19 cellular contexts compared by ENCODE assay signal in the genomic region with DNA sequence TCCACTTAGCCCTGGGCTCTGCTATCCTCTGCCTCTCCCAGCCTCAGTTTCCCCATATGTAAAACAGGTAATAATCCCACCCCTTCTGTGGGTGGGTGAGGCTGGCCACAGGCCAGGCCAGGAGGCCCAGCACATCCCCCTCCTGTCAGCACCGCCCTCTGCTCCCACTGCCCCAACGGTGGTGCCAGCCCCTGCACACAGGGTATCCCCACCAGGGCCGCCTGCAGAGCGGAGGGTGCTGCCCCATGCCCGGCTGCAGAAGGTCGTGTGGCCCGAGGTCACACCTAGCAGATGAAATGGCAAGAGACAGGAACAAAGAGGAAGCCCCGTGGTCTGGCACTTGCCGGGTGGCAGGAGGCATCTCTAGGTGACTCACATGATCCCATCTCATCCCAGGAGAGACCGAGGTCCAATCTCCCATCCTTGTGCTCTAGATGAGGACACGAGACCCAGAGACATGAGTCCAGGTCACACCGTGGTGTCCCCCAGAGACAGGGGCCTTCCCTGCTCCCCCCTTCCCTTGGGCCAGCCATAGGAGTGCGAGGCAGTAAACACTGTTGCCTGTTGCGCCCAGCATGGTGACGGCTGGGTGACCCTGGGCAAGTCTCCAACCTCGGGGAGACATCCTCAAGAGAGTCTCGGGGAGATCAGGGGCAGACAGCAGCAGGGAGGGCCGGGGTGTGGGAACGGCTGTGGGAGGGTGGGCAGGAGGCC. TPM values are rescaled to one million over a fixed set of nuclear protein-coding genes. Genes with fewer than 3 reads are reported as not detected.
A peak's percentile ranks its signal among the peaks of the same experiment; 100 is the strongest.
DNase-seq lines count a peak whose midpoint lies in the region; ATAC-seq, FAIRE-seq and TF ChIP-seq lines count a peak whose summit lies in the region.
"Had no signal": no experiment of that assay in that cellular context is flagged by ENCODE, and none has a peak within 500 bp of the region (broad histone marks: within the 10 kb centered on the region; RNA-seq: fewer than 3 reads in every experiment).

No MANE protein-coding gene starts in this region.

- H3K79me2 ChIP-seq in MM.1S (ENCODE audit: low read length): no peaks in the 10 kb centered on the region

- no peak for DNase-seq in activated naive CD4-positive, alpha-beta T cell treated with anti-CD3 and anti-CD28 coated beads for 36 hours
- DNase-seq in MM.1S: no peak
- no peak for DNase-seq in coronary artery (ENCODE audit: low spot score)
- no peak for DNase-seq in urothelium cell line (ENCODE audit: low spot score)
- DNase-seq in osteocyte (ENCODE audit: extremely low spot score, unreplicated experiment): no peak
- DNase-seq in activated naive CD8-positive, alpha-beta T cell treated with anti-CD3 and anti-CD28 coated beads, Interleukin-2, amount 50 U/mL, for 24 hours: no peak
- DNase-seq: NCI-H1436 treated with DMSO at 0.1 percent for 48 hours, NCI-H524 treated with DMSO at 0.1 percent for 48 hours had no signal

- no peaks in the 10 kb centered on the region for H3K4me1 ChIP-seq in MM.1S (ENCODE audit: low read length)

- H3K27ac Mint-ChIP-seq in activated naive CD4-positive, alpha-beta T cell treated with anti-CD3 and anti-CD28 coated beads, Interleukin-2, amount 50 U/mL, for 24 hours: peak overlapping the region; percentile 17
- H3K27ac Mint-ChIP-seq in activated naive CD4-positive, alpha-beta T cell treated with anti-CD3 and anti-CD28 coated beads for 36 hours: no peak overlapping the region
- no peak overlapping the region for H3K27ac Mint-ChIP-seq in osteocyte (ENCODE audit: unreplicated experiment)
- H3K27ac Mint-ChIP-seq in activated naive CD8-positive, alpha-beta T cell treated with anti-CD3 and anti-CD28 coated beads, Interleukin-2, amount 50 U/mL, for 24 hours: no peak overlapping the region
- H3K27ac Mint-ChIP-seq: activated CD4-positive, alpha-beta T cell treated with anti-CD3 and anti-CD28 coated beads, Interleukin-2, amount 10 ng/mL, durations not matched to agents 7 days and 5 days; CD4-positive, CD25-positive, alpha-beta regulatory T cell; GM23338; T-helper 1 cell treated with Interleukin-12 subunit alpha and Interleukin-12 subunit beta and Interleukin-4 antibody, amounts not matched to agents 30 μg/mL and 1 μg/mL, for 36 hours had no signal

- no peaks in the 10 kb centered on the region for H3F3A ChIP-seq in MM.1S (ENCODE audit: insufficient read depth, low read length)

- no peak overlapping the region for H3K9ac ChIP-seq in MM.1S (ENCODE audit: low read length)

- H3K4me2 ChIP-seq in MM.1S (ENCODE audit: low read depth, low read length): peak overlapping the region; percentile 85; the same call in 1 of the 2 replicates
- H3K4me2 ChIP-seq: GM23338 had no signal

- H3K27me3 ChIP-seq in MM.1S (replicated peaks; ENCODE audit: insufficient read depth, low read length): peaks cover 18% of the 10 kb centered on the region; the same call in 1 of the 2 replicates
- H3K27me3 ChIP-seq: gastrocnemius medialis had no signal

- H3K27me3 Mint-ChIP-seq in activated naive CD4-positive, alpha-beta T cell treated with anti-CD3 and anti-CD28 coated beads, Interleukin-2, amount 50 U/mL, for 24 hours: no peaks in the 10 kb centered on the region
- H3K27me3 Mint-ChIP-seq in activated naive CD4-positive, alpha-beta T cell treated with anti-CD3 and anti-CD28 coated beads for 36 hours (ENCODE audit: low read depth): no peaks in the 10 kb centered on the region
- no peaks in the 10 kb centered on the region for H3K27me3 Mint-ChIP-seq in osteocyte (ENCODE audit: unreplicated experiment)
- H3K27me3 Mint-ChIP-seq in activated naive CD8-positive, alpha-beta T cell treated with anti-CD3 and anti-CD28 coated beads, Interleukin-2, amount 50 U/mL, for 24 hours: no peaks in the 10 kb centered on the region
- H3K27me3 Mint-ChIP-seq: activated CD4-positive, alpha-beta T cell treated with anti-CD3 and anti-CD28 coated beads, Interleukin-2, amount 10 ng/mL, durations not matched to agents 7 days and 5 days; CD4-positive, CD25-positive, alpha-beta regulatory T cell had no signal

- intact Hi-C loops in activated naive CD4-positive, alpha-beta T cell treated with anti-CD3 and anti-CD28 coated beads for 36 hours (cut with micrococcal nuclease): loop anchor here (1.0 to 2.0 kb wide), 3 partner anchors 173 to 420 kb away; a partner anchor contains a TSS

- no peak overlapping the region for H3K4me3 Mint-ChIP-seq in activated naive CD4-positive, alpha-beta T cell treated with anti-CD3 and anti-CD28 coated beads, Interleukin-2, amount 50 U/mL, for 24 hours
- H3K4me3 Mint-ChIP-seq in activated naive CD4-positive, alpha-beta T cell treated with anti-CD3 and anti-CD28 coated beads for 36 hours: no peak overlapping the region
- no peak overlapping the region for H3K4me3 Mint-ChIP-seq in osteocyte (ENCODE audit: unreplicated experiment)
- H3K4me3 Mint-ChIP-seq in activated naive CD8-positive, alpha-beta T cell treated with anti-CD3 and anti-CD28 coated beads, Interleukin-2, amount 50 U/mL, for 24 hours: no peak overlapping the region
- H3K4me3 Mint-ChIP-seq: activated CD4-positive, alpha-beta T cell treated with anti-CD3 and anti-CD28 coated beads, Interleukin-2, amount 10 ng/mL, durations not matched to agents 7 days and 5 days; CD4-positive, CD25-positive, alpha-beta regulatory T cell; GM23338; T-helper 1 cell treated with Interleukin-12 subunit alpha and Interleukin-12 subunit beta and Interleukin-4 antibody, amounts not matched to agents 30 μg/mL and 1 μg/mL, for 36 hours had no signal

- H3K9me3 ChIP-seq in MM.1S (replicated peaks; ENCODE audit: insufficient read depth, low read length): no peaks in the 10 kb centered on the region
- H3K9me3 ChIP-seq: gastrocnemius medialis, neutrophil had no signal

- peak overlapping the region; percentile 83 for H2AFZ ChIP-seq in MM.1S (ENCODE audit: low read length)

- peak; percentile 35 for FAIRE-seq in urothelium cell line (lab: Jason Lieb, UNC)
- FAIRE-seq: kidney had no signal

- no peaks in the 10 kb centered on the region for H3K4me1 Mint-ChIP-seq in activated naive CD4-positive, alpha-beta T cell treated with anti-CD3 and anti-CD28 coated beads, Interleukin-2, amount 50 U/mL, for 24 hours
- H3K4me1 Mint-ChIP-seq in activated naive CD4-positive, alpha-beta T cell treated with anti-CD3 and anti-CD28 coated beads for 36 hours (ENCODE audit: low read depth): no peaks in the 10 kb centered on the region
- peaks cover 7% of the 10 kb centered on the region for H3K4me1 Mint-ChIP-seq in osteocyte (ENCODE audit: unreplicated experiment)
- no peaks in the 10 kb centered on the region for H3K4me1 Mint-ChIP-seq in activated naive CD8-positive, alpha-beta T cell treated with anti-CD3 and anti-CD28 coated beads, Interleukin-2, amount 50 U/mL, for 24 hours
- H3K4me1 Mint-ChIP-seq: CD4-positive, CD25-positive, alpha-beta regulatory T cell; GM23338 had no signal

- H3K36me3 Mint-ChIP-seq in activated naive CD4-positive, alpha-beta T cell treated with anti-CD3 and anti-CD28 coated beads, Interleukin-2, amount 50 U/mL, for 24 hours: no peaks in the 10 kb centered on the region
- no peaks in the 10 kb centered on the region for H3K36me3 Mint-ChIP-seq in activated naive CD4-positive, alpha-beta T cell treated with anti-CD3 and anti-CD28 coated beads for 36 hours (ENCODE audit: low read depth)
- H3K36me3 Mint-ChIP-seq in osteocyte (ENCODE audit: unreplicated experiment): no peaks in the 10 kb centered on the region
- no peaks in the 10 kb centered on the region for H3K36me3 Mint-ChIP-seq in activated naive CD8-positive, alpha-beta T cell treated with anti-CD3 and anti-CD28 coated beads, Interleukin-2, amount 50 U/mL, for 24 hours (ENCODE audit: low read depth)
- H3K36me3 Mint-ChIP-seq: CD4-positive, CD25-positive, alpha-beta regulatory T cell had no signal

- TF ChIP-seq CTCF in MM.1S (IDR thresholded peaks at IDR 0.05; ENCODE audit: low read length) (no peak), coronary artery (IDR thresholded peaks at IDR 0.05) (no peak), osteocyte (IDR thresholded peaks at IDR 0.05) (no peak)

- CTCF ChIA-PET in activated naive CD4-positive, alpha-beta T cell treated with anti-CD3 and anti-CD28 coated beads for 36 hours (lab: Charles Lee): interaction anchor here (1.0 to 11.6 kb wide), 10 partner anchors 105 to 419 kb away, joined by 4 to 209 read pairs (median 7); a partner anchor contains a TSS

- H3K9me3 Mint-ChIP-seq in activated naive CD4-positive, alpha-beta T cell treated with anti-CD3 and anti-CD28 coated beads, Interleukin-2, amount 50 U/mL, for 24 hours: no peaks in the 10 kb centered on the region
- no peaks in the 10 kb centered on the region for H3K9me3 Mint-ChIP-seq in activated naive CD4-positive, alpha-beta T cell treated with anti-CD3 and anti-CD28 coated beads for 36 hours
- no peaks in the 10 kb centered on the region for H3K9me3 Mint-ChIP-seq in osteocyte (ENCODE audit: unreplicated experiment)
- H3K9me3 Mint-ChIP-seq in activated naive CD8-positive, alpha-beta T cell treated with anti-CD3 and anti-CD28 coated beads, Interleukin-2, amount 50 U/mL, for 24 hours: no peaks in the 10 kb centered on the region
- H3K9me3 Mint-ChIP-seq: activated CD4-positive, alpha-beta T cell treated with anti-CD3 and anti-CD28 coated beads, Interleukin-2, amount 10 ng/mL, durations not matched to agents 7 days and 5 days; CD4-positive, CD25-positive, alpha-beta regulatory T cell; GM23338; T-helper 1 cell treated with Interleukin-12 subunit alpha and Interleukin-12 subunit beta and Interleukin-4 antibody, amounts not matched to agents 30 μg/mL and 1 μg/mL, for 36 hours had no signal

- ATAC-seq in HG02763 (IDR thresholded peaks at IDR 0.05; ENCODE audit: unreplicated experiment): no peak
- ATAC-seq in activated naive CD8-positive, alpha-beta T cell treated with anti-CD3 and anti-CD28 coated beads, Interleukin-2, amount 50 U/mL, for 24 hours: no peak

- H3K27ac ChIP-seq in MM.1S (ENCODE audit: low read length) (no peak overlapping the region), coronary artery (no peak overlapping the region)
- H3K27ac ChIP-seq: gastrocnemius medialis, neutrophil had no signal

- H3K36me3 ChIP-seq in MM.1S (replicated peaks; ENCODE audit: insufficient read depth, low read length): no peaks in the 10 kb centered on the region
- H3K36me3 ChIP-seq: gastrocnemius medialis, neutrophil had no signal

- no peak overlapping the region for H3K4me3 ChIP-seq in MM.1S (ENCODE audit: low read length)
- peak overlapping the region; percentile 56 for H3K4me3 ChIP-seq in coronary artery
- H3K4me3 ChIP-seq: GM23338, K562, lung had no signal

- no peaks in the 10 kb centered on the region for H4K20me1 ChIP-seq in MM.1S (ENCODE audit: insufficient read depth, low read length)

- no peaks in the 10 kb centered on the region for H3K9me2 ChIP-seq in MM.1S (replicated peaks; ENCODE audit: insufficient read depth, low read length)

RNA-seq across cellular contexts. Expression of a gene that starts 27.2 kb away (rescaled TPM):
- total RNA-seq in activated naive CD4-positive, alpha-beta T cell treated with anti-CD3 and anti-CD28 coated beads for 36 hours: 1 to 10 TPM; 4.9 to 6.5 TPM
- 21.8 and 21.9 TPM in 2 replicates for total RNA-seq in osteocyte
